In genomic region chr6:35332074-35332887, GRCh38 we compare ENCODE assay signal across 8 cellular contexts. TPM values are rescaled to one million over a fixed set of nuclear protein-coding genes. Genes with fewer than 3 reads are reported as not detected.
DNase-seq lines count a peak whose midpoint lies in the region; ATAC-seq and TF ChIP-seq lines count a peak whose summit lies in the region.
"Not testable (repeated sequence)": the region's sequence is repeated elsewhere in the genome, so short reads cannot be mapped to it uniquely, and the experiment has no call there.

No MANE protein-coding gene starts in this region.

- not testable (repeated sequence) for H3K27me3 ChIP-seq in KMS-11 (ENCODE audit: insufficient read depth, low read depth)

- not testable (repeated sequence) for H3K4me1 Mint-ChIP-seq in chondrocyte (ENCODE audit: low read depth)
- peaks cover 14% of the 10 kb centered on the region for H3K4me1 Mint-ChIP-seq in memory B cell

- H3K36me3 ChIP-seq in KMS-11 (ENCODE audit: insufficient read depth), result not testable (repeated sequence)

- not testable (repeated sequence) for H4K20me1 ChIP-seq in KMS-11 (ENCODE audit: insufficient read depth)

- H3K36me3 Mint-ChIP-seq in chondrocyte (ENCODE audit: low read depth), result not testable (repeated sequence)
- H3K36me3 Mint-ChIP-seq in memory B cell, result peaks cover 11% of the 10 kb centered on the region

- peaks cover 40% of the 10 kb centered on the region for H3K4me1 ChIP-seq in KMS-11 (ENCODE audit: low read depth, poor library complexity, severe bottlenecking)

- H2AFZ ChIP-seq in KMS-11 (ENCODE audit: low read depth), result peak overlapping the region; percentile 55; the same call in 1 of the 2 replicates

- not testable (repeated sequence) for H3K4me3 ChIP-seq in KMS-11 (IDR thresholded peaks at IDR 0.05; ENCODE audit: insufficient read depth, low read depth, low read length)

- H3K79me2 ChIP-seq in KMS-11 (ENCODE audit: insufficient read depth, low read depth), result not testable (repeated sequence)

- H3K27ac ChIP-seq in KMS-11, result not testable (repeated sequence)

- H3K9ac ChIP-seq in KMS-11, result not testable (repeated sequence)

- not testable (repeated sequence) for H3K9me3 Mint-ChIP-seq in chondrocyte (ENCODE audit: low read depth); memory B cell

- not testable (repeated sequence) for H3K27ac Mint-ChIP-seq in chondrocyte (ENCODE audit: unreplicated experiment); memory B cell

- peak overlapping the region; percentile 27; the same call in 1 of the 2 replicates for H3K4me2 ChIP-seq in KMS-11

- ATAC-seq in memory B cell (ENCODE audit: low read depth), result peak; percentile 77

- not testable (repeated sequence) for H3K4me3 Mint-ChIP-seq in chondrocyte (ENCODE audit: unreplicated experiment); memory B cell

- DNase-seq in Caki2 (ENCODE audit: low read depth) (peak; percentile 83), NCI-H226 (peak; percentile 75), SW480 (ENCODE audit: low spot score) (peak; percentile 50), activated T-cell treated with anti-CD3 and anti-CD28 coated beads for 24 hours (ENCODE audit: low read depth) (peak; percentile 23), chondrocyte (ENCODE audit: low spot score) (peak; percentile 43), memory B cell (ENCODE audit: low spot score in 2 of 2) (peak in 1 of 2 donors; percentile 40)
- DNase-seq in stimulated activated CD8-positive, alpha-beta memory T cell treated with anti-CD3 and anti-CD28 coated beads, Interleukin-2, amount 100 ng/mL, for 1 hour (ENCODE audit: low read depth in 2 of 2), result peak; percentile 35 to 45

- in situ Hi-C loops in Caki2 (cut with HindIII; ENCODE audit: low pct_unique_long_range_greater_than_20kb, low sequenced_read_pairs), result not testable (repeated sequence)

- not testable (repeated sequence) for TF ChIP-seq CTCF in KMS-11 (conservative IDR thresholded peaks at IDR 0.05; ENCODE audit: low read depth, low read length); chondrocyte (IDR thresholded peaks at IDR 0.05)

- peaks cover 31% of the 10 kb centered on the region for H3K27me3 Mint-ChIP-seq in chondrocyte (ENCODE audit: low read depth)
- H3K27me3 Mint-ChIP-seq in memory B cell, result not testable (repeated sequence)

RNA-seq across cellular contexts. Expression of gene PPARD, which starts 10.1 kb away (rescaled TPM):
- total RNA-seq in Caki2 (2014; rRNA removed; shearing (Covaris generic); ENCODE audit: low replicate concordance), result 2.8 TPM in 2 replicates
- total RNA-seq in chondrocyte, result 25.9 to 28.3 TPM (median 27.0 TPM) in 3 replicates

RNA-seq across cellular contexts. Expression of gene DEF6, which starts 34.7 kb away (rescaled TPM):
- total RNA-seq in Caki2 (2014; rRNA removed; shearing (Covaris generic); ENCODE audit: low replicate concordance), result 15.2 and 16.5 TPM in 2 replicates
- 0.82 to 1.1 TPM (median 0.82 TPM) in 3 replicates for total RNA-seq in chondrocyte
